ENCODE assay signal across 20 cellular contexts in genomic region chr22:45886502-45886901, GRCh38.
"Had no signal": no experiment of that assay in that cellular context is flagged by ENCODE, and none has a peak within 500 bp of the region (broad histone marks: within the 10 kb centered on the region; RNA-seq: fewer than 3 reads in every experiment).

No MANE protein-coding gene starts in this region.

- H3K36me3 ChIP-seq: pancreas, right atrium auricular region, transverse colon had no signal

- H3K4me3 ChIP-seq: body of pancreas, pancreas, psoas muscle, right atrium auricular region, skin epidermis, transverse colon had no signal

- H3K4me1 Mint-ChIP-seq: activated T-helper 17 cell treated with anti-CD3 and anti-CD28 coated beads, Interleukin-2, amount 50 U/mL, for 72 hours; mesothelial cell of epicardium; naive thymus-derived CD8-positive, alpha-beta T cell; stimulated activated effector memory CD8-positive, alpha-beta T cell treated with anti-CD3 and anti-CD28 coated beads, Interleukin-12 subunit alpha, Interleukin-12 subunit beta, amount 100 ng/mL, for 72 hours; WTC11 had no signal

- DNase-seq: activated CD8-positive, alpha-beta memory T cell treated with anti-CD3 and anti-CD28 coated beads for 24 hours; activated naive CD4-positive, alpha-beta T cell treated with Interleukin-2 at 50 U/mL for 16 hours; activated T-cell treated with anti-CD3 and anti-CD28 coated beads, Interleukin-2, amount 50 U/mL, for 24 hours; dermis blood vessel endothelial cell; effector CD8-positive, alpha-beta T cell; foreskin keratinocyte; stimulated activated CD4-positive, alpha-beta T cell treated with anti-CD3 and anti-CD28 coated beads, Interleukin-2, amount 100 ng/mL, for 24 hours; transverse colon had no signal

- H3K4me1 ChIP-seq: foreskin keratinocyte, pancreas, psoas muscle, transverse colon had no signal

- H3K9me3 Mint-ChIP-seq: activated T-cell treated with anti-CD3 and anti-CD28 coated beads, Interleukin-2, amount 50 U/mL, for 24 hours; activated T-helper 17 cell treated with anti-CD3 and anti-CD28 coated beads, Interleukin-2, amount 50 U/mL, for 72 hours; mesothelial cell of epicardium; naive thymus-derived CD8-positive, alpha-beta T cell; stimulated activated effector memory CD8-positive, alpha-beta T cell treated with anti-CD3 and anti-CD28 coated beads, Interleukin-12 subunit alpha, Interleukin-12 subunit beta, amount 100 ng/mL, for 72 hours; WTC11 had no signal

- H3K27ac Mint-ChIP-seq: activated T-cell treated with anti-CD3 and anti-CD28 coated beads, Interleukin-2, amount 50 U/mL, for 24 hours; activated T-helper 17 cell treated with anti-CD3 and anti-CD28 coated beads, Interleukin-2, amount 50 U/mL, for 72 hours; mesothelial cell of epicardium; stimulated activated effector memory CD8-positive, alpha-beta T cell treated with anti-CD3 and anti-CD28 coated beads, Interleukin-12 subunit alpha, Interleukin-12 subunit beta, amount 100 ng/mL, for 72 hours; WTC11 had no signal

- H3K4me3 Mint-ChIP-seq: activated T-cell treated with anti-CD3 and anti-CD28 coated beads, Interleukin-2, amount 50 U/mL, for 24 hours; activated T-helper 17 cell treated with anti-CD3 and anti-CD28 coated beads, Interleukin-2, amount 50 U/mL, for 72 hours; mesothelial cell of epicardium; naive thymus-derived CD8-positive, alpha-beta T cell; stimulated activated effector memory CD8-positive, alpha-beta T cell treated with anti-CD3 and anti-CD28 coated beads, Interleukin-12 subunit alpha, Interleukin-12 subunit beta, amount 100 ng/mL, for 72 hours; WTC11 had no signal

- H3K9me3 ChIP-seq: body of pancreas, pancreas, psoas muscle, right atrium auricular region, SK-N-SH, transverse colon had no signal

- H3K27me3 ChIP-seq: body of pancreas, pancreas, right atrium auricular region had no signal

- H3K27ac ChIP-seq: body of pancreas, foreskin keratinocyte, pancreas, psoas muscle, right atrium auricular region, skin epidermis, transverse colon had no signal

- ATAC-seq: activated T-helper 17 cell treated with anti-CD3 and anti-CD28 coated beads, Interleukin-2, amount 50 U/mL, for 72 hours; body of pancreas; foreskin keratinocyte; left lobe of liver; naive thymus-derived CD8-positive, alpha-beta T cell; pancreas; psoas muscle; stimulated activated effector memory CD8-positive, alpha-beta T cell treated with anti-CD3 and anti-CD28 coated beads, Interleukin-12 subunit alpha, Interleukin-12 subunit beta, amount 100 ng/mL, for 72 hours; WTC11 had no signal

- H3K36me3 Mint-ChIP-seq: mesothelial cell of epicardium; stimulated activated effector memory CD8-positive, alpha-beta T cell treated with anti-CD3 and anti-CD28 coated beads, Interleukin-12 subunit alpha, Interleukin-12 subunit beta, amount 100 ng/mL, for 72 hours; WTC11 had no signal
